Comparison of ENCODE assay signal across 9 cellular contexts in genomic region chr12:98439471-98440164, GRCh38.
DNase-seq lines count a peak whose midpoint lies in the region; ATAC-seq and TF ChIP-seq lines count a peak whose summit lies in the region.
"Had no signal": no experiment of that assay in that cellular context is flagged by ENCODE, and none has a peak within 500 bp of the region (broad histone marks: within the 10 kb centered on the region; RNA-seq: fewer than 3 reads in every experiment).

No MANE protein-coding gene starts in this region.

- no peak overlapping the region for H2AFZ ChIP-seq in hepatocyte
- H2AFZ ChIP-seq in smooth muscle cell (ENCODE audit: low read depth), result no peak overlapping the region

- H3K4me1 ChIP-seq in hepatocyte (ENCODE audit: insufficient read depth) (peaks cover 4% of the 10 kb centered on the region), smooth muscle cell (ENCODE audit: low read depth) (peaks cover 4% of the 10 kb centered on the region), colonic mucosa (no peaks in the 10 kb centered on the region)

- no peak overlapping the region for H3K4me2 ChIP-seq in hepatocyte
- peak overlapping the region; percentile 75 for H3K4me2 ChIP-seq in smooth muscle cell

- H3K27ac ChIP-seq in angular gyrus (ENCODE audit: low read depth, low read length) (peak overlapping the region; percentile 42), hepatocyte (peak overlapping the region; percentile 44), smooth muscle cell (ENCODE audit: low read depth) (peak overlapping the region; percentile 96), colonic mucosa (no peak overlapping the region)

- WGBS in hepatocyte (ENCODE audit: low lambda C conversion rate, missing lambda C conversion rate), result 44% methylated on average over 7 of the region's 7 CpGs
- WGBS in smooth muscle cell (ENCODE audit: low lambda C conversion rate), result 17% methylated on average over 7 of the region's 7 CpGs

- H3K9ac ChIP-seq in smooth muscle cell (ENCODE audit: low read depth) (peak overlapping the region; percentile 71), colonic mucosa (ENCODE audit: low read depth in 2 of 2, low read length in 2 of 2) (no peak overlapping the region)

- H4K20me1 ChIP-seq in hepatocyte (ENCODE audit: insufficient read depth, poor library complexity, severe bottlenecking), result no peaks in the 10 kb centered on the region
- no peaks in the 10 kb centered on the region for H4K20me1 ChIP-seq in smooth muscle cell (ENCODE audit: low read depth)

- H3K27me3 ChIP-seq in hepatocyte (no peaks in the 10 kb centered on the region), smooth muscle cell (ENCODE audit: low read depth) (no peaks in the 10 kb centered on the region), colonic mucosa (no peaks in the 10 kb centered on the region)

- H3K36me3 ChIP-seq in hepatocyte (replicated peaks; ENCODE audit: insufficient read depth, low read depth) (no peaks in the 10 kb centered on the region), smooth muscle cell (ENCODE audit: low read depth) (no peaks in the 10 kb centered on the region), colonic mucosa (no peaks in the 10 kb centered on the region)

- no peak for TF ChIP-seq CTCF in hepatocyte (IDR thresholded peaks at IDR 0.05; ENCODE audit: poor library complexity)
- no peak for TF ChIP-seq CTCF in smooth muscle cell (IDR thresholded peaks at IDR 0.05; ENCODE audit: borderline replicate concordance, insufficient read depth, poor library complexity, severe bottlenecking)
- TF ChIP-seq CTCF in colonic mucosa (IDR thresholded peaks at IDR 0.05), result no peak

- ATAC-seq in GM18867 (IDR thresholded peaks at IDR 0.05; ENCODE audit: unreplicated experiment) (no peak), HG03565 (IDR thresholded peaks at IDR 0.05; ENCODE audit: unreplicated experiment) (no peak)

- H3K4me3 ChIP-seq in hepatocyte (no peak overlapping the region), smooth muscle cell (no peak overlapping the region), colonic mucosa (no peak overlapping the region)

- no peaks in the 10 kb centered on the region for H3K9me2 ChIP-seq in hepatocyte (replicated peaks; ENCODE audit: insufficient read depth)

- intact Hi-C loops in colonic mucosa (cut with DNase I), result no loop called here

- DNase-seq in Kasumi-1 (lab: John Stamatoyannopoulos, UW) (peak; percentile 79 to 85), hepatocyte (ENCODE audit: low spot score) (no peak), smooth muscle cell (lab: John Stamatoyannopoulos, UW; ENCODE audit: unreplicated experiment) (no peak), colonic mucosa (no peak), cerebellum (ENCODE audit: low spot score) (no peak)
- DNase-seq: NCI-H2227 treated with DMSO at 0.1 percent for 48 hours had no signal

- H3K9me3 ChIP-seq in hepatocyte (ENCODE audit: low read depth) (no peaks in the 10 kb centered on the region), smooth muscle cell (replicated peaks; ENCODE audit: low read depth) (no peaks in the 10 kb centered on the region), colonic mucosa (no peaks in the 10 kb centered on the region)

- H3K79me2 ChIP-seq in hepatocyte (no peaks in the 10 kb centered on the region), smooth muscle cell (ENCODE audit: low read depth) (no peaks in the 10 kb centered on the region)

- H3F3A ChIP-seq in smooth muscle cell (ENCODE audit: low read depth), result peaks cover 24% of the 10 kb centered on the region

Comparison
In these comparisons a context has a peak if more than half of its experiments do, and no peak if none do; other contexts are left out.
1. DNase-seq: peak in Kasumi-1 (2 of 2); none in hepatocyte (single experiment), smooth muscle cell (single experiment), colonic mucosa (single experiment) and cerebellum (single experiment).